1 cellular context compared by ENCODE assay signal in genomic region chr17:64965826-64966283, GRCh38.
TF ChIP-seq lines count a peak whose summit lies in the region.
"Not testable (repeated sequence)": the region's sequence is repeated elsewhere in the genome, so short reads cannot be mapped to it uniquely, and the experiment has no call there.

No MANE protein-coding gene starts in this region.

TF ChIP-seq in HepG2, 621 proteins besides CTCF, POLR2A, EP300 and RAD21 (continued from another document and continues in another):
- TF ChIP-seq ZNF609 (CRISPR knock-in tag; IDR thresholded peaks at IDR 0.05; ENCODE audit: borderline replicate concordance): peak; percentile 58; the same call in 1 of the 2 replicates
- TF ChIP-seq ZNF646 (CRISPR knock-in tag; IDR thresholded peaks at IDR 0.05): peak; percentile 31; the same call in 1 of the 2 replicates
- peak; percentile 48 for TF ChIP-seq THAP11 (CRISPR knock-in tag; IDR thresholded peaks at IDR 0.05)
- TF ChIP-seq NCOA1 (CRISPR knock-in tag; IDR thresholded peaks at IDR 0.05): 0 out of 2 replicates have a peak, but pooled peaks have one; percentile 52
- TF ChIP-seq ZNF790 (CRISPR knock-in tag; IDR thresholded peaks at IDR 0.05; ENCODE audit: borderline replicate concordance): peak; percentile 97; the same call in 1 of the 2 replicates
- peak; percentile 91 for TF ChIP-seq ZNF724P (CRISPR knock-in tag; IDR thresholded peaks at IDR 0.05; ENCODE audit: borderline replicate concordance)
- TF ChIP-seq HIVEP1 (CRISPR knock-in tag; IDR thresholded peaks at IDR 0.05): peak; percentile 94
- not testable (repeated sequence) for TF ChIP-seq TCF12 (IDR thresholded peaks at IDR 0.05); HNF1A (IDR thresholded peaks at IDR 0.05; ENCODE audit: low read depth)
- TF ChIP-seq TCF12 (CRISPR knock-in tag; IDR thresholded peaks at IDR 0.05): 0 out of 2 replicates have a peak, but pooled peaks have one; percentile 31
- TF ChIP-seq ZNF205 (CRISPR knock-in tag; IDR thresholded peaks at IDR 0.05): peak; percentile 85
- TF ChIP-seq ZNF441 (CRISPR knock-in tag; IDR thresholded peaks at IDR 0.05; ENCODE audit: borderline replicate concordance): peak; percentile 92
- peak; percentile 95 for TF ChIP-seq EED (CRISPR knock-in tag; IDR thresholded peaks at IDR 0.05)
- TF ChIP-seq TERF1 (CRISPR knock-in tag; IDR thresholded peaks at IDR 0.05): peak; percentile 98
- peak; percentile 86 for TF ChIP-seq CCDC6 (CRISPR knock-in tag; IDR thresholded peaks at IDR 0.05)
- TF ChIP-seq ZNF407 (CRISPR knock-in tag; IDR thresholded peaks at IDR 0.05; ENCODE audit: not compliant biosample characterization): peak; percentile 94
- TF ChIP-seq ZNF747 (CRISPR knock-in tag; IDR thresholded peaks at IDR 0.05; ENCODE audit: borderline replicate concordance): peak; percentile 88
- TF ChIP-seq XBP1 (CRISPR knock-in tag; IDR thresholded peaks at IDR 0.05): peak; percentile 94
- TF ChIP-seq GLI4 (CRISPR knock-in tag; IDR thresholded peaks at IDR 0.05; ENCODE audit: borderline replicate concordance): peak; percentile 90; the same call in 1 of the 2 replicates
- peak; percentile 98 for TF ChIP-seq ZNF33B (CRISPR knock-in tag; IDR thresholded peaks at IDR 0.05)
- peak; percentile 88 for TF ChIP-seq ZNF121 (CRISPR knock-in tag; IDR thresholded peaks at IDR 0.05)
- TF ChIP-seq ZC3H13 (CRISPR knock-in tag; IDR thresholded peaks at IDR 0.05): peak; percentile 95
- TF ChIP-seq ZIK1 (CRISPR knock-in tag; IDR thresholded peaks at IDR 0.05; ENCODE audit: borderline replicate concordance, low read depth): peak; percentile 97
- peak; percentile 98 for TF ChIP-seq FOXC1 (CRISPR knock-in tag; IDR thresholded peaks at IDR 0.05; ENCODE audit: borderline replicate concordance)
- peak; percentile 95 for TF ChIP-seq MTF1 (CRISPR knock-in tag; IDR thresholded peaks at IDR 0.05)
- peak; percentile 89 for TF ChIP-seq ZNF780A (CRISPR knock-in tag; IDR thresholded peaks at IDR 0.05)
- TF ChIP-seq ZNF775 (CRISPR knock-in tag; IDR thresholded peaks at IDR 0.05; ENCODE audit: borderline replicate concordance): peak; percentile 86; the same call in 1 of the 2 replicates
- peak; percentile 61 for TF ChIP-seq HNF1A (CRISPR knock-in tag; IDR thresholded peaks at IDR 0.05; ENCODE audit: borderline replicate concordance)
- TF ChIP-seq SATB2 (CRISPR knock-in tag; IDR thresholded peaks at IDR 0.05): peak; percentile 99; the same call in 1 of the 2 replicates
- TF ChIP-seq CENPT (CRISPR knock-in tag; IDR thresholded peaks at IDR 0.05; ENCODE audit: low read depth): peak; percentile 78
- TF ChIP-seq FOSL1 (CRISPR knock-in tag; IDR thresholded peaks at IDR 0.05; ENCODE audit: borderline replicate concordance): peak; percentile 38; the same call in 1 of the 2 replicates
- peak; percentile 67; the same call in 1 of the 2 replicates for TF ChIP-seq ZNF75D (CRISPR knock-in tag; IDR thresholded peaks at IDR 0.05; ENCODE audit: borderline replicate concordance)
